ENCODE assay signal across 19 cellular contexts in genomic region chr6:168988801-168989200, GRCh38.
A peak's percentile ranks its signal among the peaks of the same experiment; 100 is the strongest.
DNase-seq lines count a peak whose midpoint lies in the region; ATAC-seq and TF ChIP-seq lines count a peak whose summit lies in the region.
"Had no signal": no experiment of that assay in that cellular context is flagged by ENCODE, and none has a peak within 500 bp of the region (broad histone marks: within the 10 kb centered on the region; RNA-seq: fewer than 3 reads in every experiment).

No MANE protein-coding gene starts in this region.

- DNase-seq in AG04450 (ENCODE audit: low read depth, low spot score) (peak; percentile 3), fibroblast of peridontal ligament (ENCODE audit: extremely low read depth) (peak; percentile 62), left lung (no peak), PC-9 (no peak)
- DNase-seq in CD4-positive, alpha-beta memory T cell = no peak
- DNase-seq: activated naive CD8-positive, alpha-beta T cell treated with anti-CD3 and anti-CD28 coated beads, Interleukin-2, amount 50 U/mL, for 24 hours; DMS79 treated with DMSO at 0.1 percent for 48 hours; effector CD8-positive, alpha-beta T cell; foreskin keratinocyte; H9; NCI-H1694 treated with DMSO at 0.1 percent for 48 hours; pancreas; SHP77 treated with DMSO at 0.1 percent for 48 hours; T-helper 17 cell; upper lobe of left lung had no signal

- H3K9ac ChIP-seq in parathyroid adenoma = no peak overlapping the region

- CTCF ChIA-PET in AG04450 (lab: Charles Lee) = interaction anchor here (0.6 kb wide), 2 partner anchors 32 to 72 kb away, joined by 3 read pairs; no protein-coding TSS in a partner anchor
- CTCF ChIA-PET in PC-9 (lab: Charles Lee) = no interaction called here
- CTCF ChIA-PET in CD4-positive, alpha-beta memory T cell (lab: Charles Lee; ENCODE audit: partially characterized antibody) = no interaction called here

- H3K27me3 ChIP-seq in AG04450 (ENCODE audit: control insufficient read depth, insufficient read depth, low read length) (no peaks in the 10 kb centered on the region), parathyroid adenoma (ENCODE audit: control insufficient read depth, insufficient read depth, low read length) (no peaks in the 10 kb centered on the region), left lung (no peaks in the 10 kb centered on the region), PC-9 (ENCODE audit: insufficient read depth, low read depth) (peaks cover 6% of the 10 kb centered on the region; the same call in 1 of the 2 replicates)
- H3K27me3 ChIP-seq in CD4-positive, alpha-beta memory T cell (ENCODE audit: insufficient read depth, low read length) = no peaks in the 10 kb centered on the region
- H3K27me3 ChIP-seq: foreskin keratinocyte, pancreas, upper lobe of left lung had no signal

- H3K4me1 Mint-ChIP-seq in CD4-positive, alpha-beta memory T cell = no peaks in the 10 kb centered on the region
- H3K4me1 Mint-ChIP-seq: activated naive CD8-positive, alpha-beta T cell treated with anti-CD3 and anti-CD28 coated beads, Interleukin-2, amount 50 U/mL, for 24 hours; H9; stimulated activated memory B cell treated with anti-CD40 and anti-IgM and Interleukin-4, amounts not matched to agents 10 μg/mL and 1 μg/mL and 100 μg/mL, for 72 hours had no signal

- no peak for ATAC-seq in HG02610 (IDR thresholded peaks at IDR 0.05; ENCODE audit: unreplicated experiment)
- ATAC-seq in left lung = no peak
- ATAC-seq: activated naive CD8-positive, alpha-beta T cell treated with anti-CD3 and anti-CD28 coated beads, Interleukin-2, amount 50 U/mL, for 24 hours; foreskin keratinocyte; pancreas; stimulated activated memory B cell treated with anti-CD40 and anti-IgM and Interleukin-4, amounts not matched to agents 10 μg/mL and 1 μg/mL and 100 μg/mL, for 72 hours; T-helper 17 cell had no signal

- no peaks in the 10 kb centered on the region; the same call in 1 of the 2 replicates for H3K9me2 ChIP-seq in PC-9 (ENCODE audit: insufficient read depth)

- H3K4me3 ChIP-seq in AG04450 (ENCODE audit: low read depth, low read length) (no peak overlapping the region), parathyroid adenoma (ENCODE audit: low read depth, low read length) (no peak overlapping the region), left lung (no peak overlapping the region), PC-9 (no peak overlapping the region)
- H3K4me3 ChIP-seq in CD4-positive, alpha-beta memory T cell (ENCODE audit: low read length in 2 of 2) = no peak overlapping the region
- H3K4me3 ChIP-seq: pancreas, upper lobe of left lung had no signal

- no peaks in the 10 kb centered on the region for H3K27me3 Mint-ChIP-seq in CD4-positive, alpha-beta memory T cell
- H3K27me3 Mint-ChIP-seq: activated naive CD8-positive, alpha-beta T cell treated with anti-CD3 and anti-CD28 coated beads, Interleukin-2, amount 50 U/mL, for 24 hours; stimulated activated memory B cell treated with anti-CD40 and anti-IgM and Interleukin-4, amounts not matched to agents 10 μg/mL and 1 μg/mL and 100 μg/mL, for 72 hours; T-helper 17 cell had no signal

- TF ChIP-seq RAD21 in Ishikawa (IDR thresholded peaks at IDR 0.05; ENCODE audit: low read depth) = no peak

- no peak for TF ChIP-seq EP300 in Ishikawa (IDR thresholded peaks at IDR 0.05; ENCODE audit: borderline replicate concordance)

- H3K36me3 ChIP-seq in parathyroid adenoma (ENCODE audit: control insufficient read depth, insufficient read depth, low read length) (no peaks in the 10 kb centered on the region), left lung (no peaks in the 10 kb centered on the region), PC-9 (ENCODE audit: low read depth) (no peaks in the 10 kb centered on the region)
- no peaks in the 10 kb centered on the region for H3K36me3 ChIP-seq in CD4-positive, alpha-beta memory T cell (ENCODE audit: insufficient read depth, low read length)
- H3K36me3 ChIP-seq: pancreas, upper lobe of left lung had no signal

- intact Hi-C loops in left lung (cut with DNase I) = no loop called here
- intact Hi-C loops in PC-9 (cut with micrococcal nuclease; ENCODE audit: unreplicated experiment) = no loop called here
- intact Hi-C loops in CD4-positive, alpha-beta memory T cell (cut with micrococcal nuclease) = no loop called here

- H3K9me3 Mint-ChIP-seq in CD4-positive, alpha-beta memory T cell = peaks cover 0 to 2% (median 0%) of the 10 kb centered on the region in 8 donors
- H3K9me3 Mint-ChIP-seq: activated naive CD8-positive, alpha-beta T cell treated with anti-CD3 and anti-CD28 coated beads, Interleukin-2, amount 50 U/mL, for 24 hours; stimulated activated memory B cell treated with anti-CD40 and anti-IgM and Interleukin-4, amounts not matched to agents 10 μg/mL and 1 μg/mL and 100 μg/mL, for 72 hours had no signal

- H3K27ac ChIP-seq in AG04450 (ENCODE audit: low read depth, low read length) = no peak overlapping the region
- H3K27ac ChIP-seq in parathyroid adenoma = peak overlapping the region; percentile 61
- no peak overlapping the region for H3K27ac ChIP-seq in left lung
- no peak overlapping the region for H3K27ac ChIP-seq in PC-9
- H3K27ac ChIP-seq in CD4-positive, alpha-beta memory T cell (ENCODE audit: low read depth, low read length) = no peak overlapping the region
- H3K27ac ChIP-seq: foreskin keratinocyte, pancreas, upper lobe of left lung had no signal

- TF ChIP-seq CTCF in AG04450 (IDR thresholded peaks at IDR 0.05; ENCODE audit: low read depth, low read length) (no peak), parathyroid adenoma (IDR thresholded peaks at IDR 0.05) (no peak), left lung (IDR thresholded peaks at IDR 0.05) (no peak), PC-9 (conservative IDR thresholded peaks at IDR 0.05) (no peak)

- H3K4me2 ChIP-seq in parathyroid adenoma (ENCODE audit: low read length) (no peak overlapping the region), PC-9 (no peak overlapping the region)

- BruUV-seq in PC-9 (replicated peaks; lab: Mats Ljungman, UMichigan) = no TSS peak

- H3K9me3 ChIP-seq in AG04450 (ENCODE audit: control insufficient read depth, insufficient read depth, low read length) (no peaks in the 10 kb centered on the region), parathyroid adenoma (ENCODE audit: control insufficient read depth, low read length) (no peaks in the 10 kb centered on the region), left lung (no peaks in the 10 kb centered on the region), PC-9 (ENCODE audit: insufficient read depth, low read depth) (no peaks in the 10 kb centered on the region)
- H3K9me3 ChIP-seq in CD4-positive, alpha-beta memory T cell (ENCODE audit: control insufficient read depth in 1 of 2, low read length in 2 of 2) = no peaks in the 10 kb centered on the region
- H3K9me3 ChIP-seq: pancreas, upper lobe of left lung had no signal

- no peaks in the 10 kb centered on the region for H3F3A ChIP-seq in PC-9 (ENCODE audit: insufficient read depth, low read depth)

- no peaks in the 10 kb centered on the region for H3K36me3 Mint-ChIP-seq in CD4-positive, alpha-beta memory T cell
- H3K36me3 Mint-ChIP-seq: stimulated activated memory B cell treated with anti-CD40 and anti-IgM and Interleukin-4, amounts not matched to agents 10 μg/mL and 1 μg/mL and 100 μg/mL, for 72 hours had no signal

- POLR2A ChIA-PET in AG04450 (lab: Yijun Ruan, JAX) (no interaction called here), PC-9 (lab: Charles Lee; ENCODE audit: unreplicated experiment) (no interaction called here)
- POLR2A ChIA-PET in CD4-positive, alpha-beta memory T cell (lab: Charles Lee; ENCODE audit: partially characterized antibody) = no interaction called here

- H3K79me2 ChIP-seq in parathyroid adenoma = no peaks in the 10 kb centered on the region
- no peaks in the 10 kb centered on the region for H3K79me2 ChIP-seq in PC-9 (ENCODE audit: low read depth)

- H2AFZ ChIP-seq in parathyroid adenoma (peak overlapping the region; percentile 54), PC-9 (no peak overlapping the region)

- peaks cover 10% of the 10 kb centered on the region for H3K4me1 ChIP-seq in parathyroid adenoma
- H3K4me1 ChIP-seq in left lung = no peaks in the 10 kb centered on the region
- H3K4me1 ChIP-seq in PC-9 (replicated peaks; ENCODE audit: insufficient read depth) = no peaks in the 10 kb centered on the region
- H3K4me1 ChIP-seq in CD4-positive, alpha-beta memory T cell (ENCODE audit: insufficient read depth, low read length) = no peaks in the 10 kb centered on the region
- H3K4me1 ChIP-seq: foreskin keratinocyte, pancreas, upper lobe of left lung had no signal

- H3K4me3 Mint-ChIP-seq in CD4-positive, alpha-beta memory T cell = no peak overlapping the region
- H3K4me3 Mint-ChIP-seq: activated naive CD8-positive, alpha-beta T cell treated with anti-CD3 and anti-CD28 coated beads, Interleukin-2, amount 50 U/mL, for 24 hours; H9; stimulated activated memory B cell treated with anti-CD40 and anti-IgM and Interleukin-4, amounts not matched to agents 10 μg/mL and 1 μg/mL and 100 μg/mL, for 72 hours; T-helper 17 cell had no signal

- H4K20me1 ChIP-seq in PC-9 (ENCODE audit: insufficient read depth) = no peaks in the 10 kb centered on the region

- H3K27ac Mint-ChIP-seq in CD4-positive, alpha-beta memory T cell = no peak overlapping the region
- H3K27ac Mint-ChIP-seq: activated naive CD8-positive, alpha-beta T cell treated with anti-CD3 and anti-CD28 coated beads, Interleukin-2, amount 50 U/mL, for 24 hours; H9; stimulated activated memory B cell treated with anti-CD40 and anti-IgM and Interleukin-4, amounts not matched to agents 10 μg/mL and 1 μg/mL and 100 μg/mL, for 72 hours; T-helper 17 cell had no signal

TF ChIP-seq in Ishikawa, 13 proteins besides CTCF, POLR2A, EP300 and RAD21:
- TF ChIP-seq NFIC (IDR thresholded peaks at IDR 0.05) = 0 out of 2 replicates have a peak, but pooled peaks have one; percentile 11
- no peak for TF ChIP-seq FOXM1 (IDR thresholded peaks at IDR 0.05; ENCODE audit: borderline replicate concordance, low read depth)
- no peak for TF ChIP-seq MAX (IDR thresholded peaks at IDR 0.05)

Comparison
In these comparisons a context has a peak if more than half of its experiments do, and no peak if none do; other contexts are left out.
1. DNase-seq: peak in AG04450 (single experiment) and fibroblast of peridontal ligament (single experiment); none in left lung (0 of 2), PC-9 (0 of 2) and CD4-positive, alpha-beta memory T cell (0 of 5).